In the genomic region with DNA sequence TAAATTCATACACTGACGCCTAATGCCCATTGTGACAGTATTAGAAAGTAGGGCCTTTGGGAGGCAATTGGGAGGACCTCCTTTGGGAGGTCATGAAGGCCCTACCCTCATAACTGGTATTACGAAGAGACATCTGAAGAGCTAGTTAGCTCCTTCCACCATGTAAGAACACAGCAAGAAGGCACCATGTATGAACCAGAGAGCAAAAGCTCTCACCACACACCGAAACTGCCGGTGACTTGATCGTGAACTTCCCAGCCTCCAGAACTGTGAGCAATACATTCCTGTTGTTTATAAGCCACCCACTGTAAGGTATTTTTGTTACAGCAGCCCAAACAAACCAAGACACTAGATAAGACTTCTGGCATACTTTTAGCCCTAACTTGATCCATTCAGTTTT, we compare ENCODE assay signal across 1 cellular context.
TF ChIP-seq lines count a peak whose summit lies in the region.

No MANE protein-coding gene starts in this region.

TF ChIP-seq in IMR-90, 13 proteins besides CTCF, POLR2A, EP300 and RAD21 (continued from another document):
- TF ChIP-seq, protein P1, sequence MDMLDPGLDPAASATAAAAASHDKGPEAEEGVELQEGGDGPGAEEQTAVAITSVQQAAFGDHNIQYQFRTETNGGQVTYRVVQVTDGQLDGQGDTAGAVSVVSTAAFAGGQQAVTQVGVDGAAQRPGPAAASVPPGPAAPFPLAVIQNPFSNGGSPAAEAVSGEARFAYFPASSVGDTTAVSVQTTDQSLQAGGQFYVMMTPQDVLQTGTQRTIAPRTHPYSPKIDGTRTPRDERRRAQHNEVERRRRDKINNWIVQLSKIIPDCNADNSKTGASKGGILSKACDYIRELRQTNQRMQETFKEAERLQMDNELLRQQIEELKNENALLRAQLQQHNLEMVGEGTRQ (IDR thresholded peaks at IDR 0.05; ENCODE audit: low read depth, low read length), result no peak
- TF ChIP-seq CHD1 (IDR thresholded peaks at IDR 0.05; ENCODE audit: low read depth, low read length) (no peak), MXI1 (IDR thresholded peaks at IDR 0.05; ENCODE audit: borderline replicate concordance, low read depth, low read length) (no peak), MAZ (IDR thresholded peaks at IDR 0.05; ENCODE audit: borderline replicate concordance, low read depth, low read length) (no peak)
